19 cellular contexts compared by ENCODE assay signal in the genomic region with DNA sequence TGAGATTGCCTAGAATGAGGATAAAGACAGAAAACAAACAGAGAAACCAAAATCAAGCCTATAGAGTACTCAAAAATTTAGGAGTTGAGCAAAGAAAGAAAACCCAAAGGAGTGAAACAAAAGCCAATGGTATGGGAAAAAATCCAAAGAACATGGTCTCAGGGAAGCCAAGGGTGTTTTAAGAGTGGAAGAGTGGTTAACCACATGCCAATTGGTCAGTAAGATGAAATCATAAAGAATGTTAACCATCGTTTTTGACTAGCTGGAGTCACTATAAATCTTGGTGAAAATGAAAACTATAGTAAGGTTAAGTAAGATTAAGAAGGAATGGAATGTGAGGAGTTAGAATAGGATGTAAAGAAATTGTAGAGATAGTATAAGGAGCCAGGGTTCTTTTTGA.
"Had no signal": no experiment of that assay in that cellular context is flagged by ENCODE, and none has a peak within 500 bp of the region (broad histone marks: within the 10 kb centered on the region; RNA-seq: fewer than 3 reads in every experiment).

No MANE protein-coding gene starts in this region.

- H3K4me3 ChIP-seq: colonic mucosa, esophagus squamous epithelium, heart left ventricle, ovary, right atrium auricular region, smooth muscle cell, testis, tibial nerve, upper lobe of right lung, vagina had no signal

- H3K27me3 Mint-ChIP-seq: naive thymus-derived CD8-positive, alpha-beta T cell; stimulated activated naive CD8-positive, alpha-beta T cell treated with anti-CD3 and anti-CD28 coated beads, Interleukin-15, Interleukin-2, amounts not matched to agents 100 ng/mL and 50 ng/mL, for 24 hours had no signal

- ATAC-seq: heart left ventricle; left colon; naive thymus-derived CD8-positive, alpha-beta T cell; stimulated activated memory B cell treated with anti-CD40 and anti-IgM and Interleukin-4, amounts not matched to agents 10 μg/mL and 1 μg/mL and 100 μg/mL, for 72 hours; upper lobe of right lung had no signal

- H3K9me3 Mint-ChIP-seq: stimulated activated naive CD8-positive, alpha-beta T cell treated with anti-CD3 and anti-CD28 coated beads, Interleukin-15, Interleukin-2, amounts not matched to agents 100 ng/mL and 50 ng/mL, for 24 hours had no signal

- H3K36me3 Mint-ChIP-seq: stimulated activated memory B cell treated with anti-CD40 and anti-IgM and Interleukin-4, amounts not matched to agents 10 μg/mL and 1 μg/mL and 100 μg/mL, for 72 hours had no signal

- H3K4me3 Mint-ChIP-seq: naive thymus-derived CD8-positive, alpha-beta T cell; stimulated activated memory B cell treated with anti-CD40 and anti-IgM and Interleukin-4, amounts not matched to agents 10 μg/mL and 1 μg/mL and 100 μg/mL, for 72 hours; stimulated activated naive CD8-positive, alpha-beta T cell treated with anti-CD3 and anti-CD28 coated beads, Interleukin-15, Interleukin-2, amounts not matched to agents 100 ng/mL and 50 ng/mL, for 24 hours had no signal

- H3K27ac Mint-ChIP-seq: stimulated activated naive CD8-positive, alpha-beta T cell treated with anti-CD3 and anti-CD28 coated beads, Interleukin-15, Interleukin-2, amounts not matched to agents 100 ng/mL and 50 ng/mL, for 24 hours had no signal

- DNase-seq: colonic mucosa; dermis blood vessel endothelial cell; esophagus squamous epithelium; foreskin melanocyte; heart left ventricle; hippocampal formation; left colon; mesendoderm; naive thymus-derived CD8-positive, alpha-beta T cell; ovary; stimulated activated CD4-positive, alpha-beta T cell treated with anti-CD3 and anti-CD28 coated beads, Interleukin-4, amount 100 ng/mL, for 24 hours; testis; upper lobe of right lung had no signal
